Comparison of ENCODE assay signal across 1 cellular context in genomic region chr5:115857621-115858349, GRCh38.
TF ChIP-seq lines count a peak whose summit lies in the region.

No MANE protein-coding gene starts in this region.

TF ChIP-seq in IMR-90, 13 proteins besides CTCF, POLR2A, EP300 and RAD21:
- TF ChIP-seq SMC3 (IDR thresholded peaks at IDR 0.05; ENCODE audit: low read depth, low read length): no peak
- TF ChIP-seq MAZ (IDR thresholded peaks at IDR 0.05; ENCODE audit: borderline replicate concordance, low read depth, low read length): no peak
- no peak for TF ChIP-seq CHD1 (IDR thresholded peaks at IDR 0.05; ENCODE audit: low read depth, low read length)
- peak; percentile 57; the same call in 1 of the 2 replicates for TF ChIP-seq CEBPB (IDR thresholded peaks at IDR 0.05; ENCODE audit: low read depth, low read length)
TF ChIP-seq in IMR-90: peak in this region for 1.
